8 cellular contexts compared by ENCODE assay signal in genomic region chr3:149576071-149576564, GRCh38.
DNase-seq lines count a peak whose midpoint lies in the region; ATAC-seq and TF ChIP-seq lines count a peak whose summit lies in the region.

No MANE protein-coding gene starts in this region.

- H3F3A ChIP-seq in MM.1S (ENCODE audit: insufficient read depth, low read length): peaks cover 9% of the 10 kb centered on the region

- TF ChIP-seq CTCF in MM.1S (IDR thresholded peaks at IDR 0.05; ENCODE audit: low read length) (no peak), tibial artery (IDR thresholded peaks at IDR 0.05) (no peak)
- TF ChIP-seq CTCF in CD8-positive, alpha-beta T cell (IDR thresholded peaks at IDR 0.05): no peak

- no peaks in the 10 kb centered on the region for H3K9me2 ChIP-seq in MM.1S (replicated peaks; ENCODE audit: insufficient read depth, low read length)

- H3K27ac Mint-ChIP-seq in CD8-positive, alpha-beta T cell: no peak overlapping the region

- peak overlapping the region; percentile 27; the same call in 1 of the 2 replicates for H3K4me2 ChIP-seq in MM.1S (ENCODE audit: low read depth, low read length)

- peaks cover 33% of the 10 kb centered on the region for H3K4me1 ChIP-seq in MM.1S (ENCODE audit: low read length)
- peaks cover 0 to 100% (median 85%) of the 10 kb centered on the region in 4 donors for H3K4me1 ChIP-seq in tibial artery
- no peaks in the 10 kb centered on the region for H3K4me1 ChIP-seq in CD8-positive, alpha-beta T cell (ENCODE audit: insufficient read depth, low read length)

- peak overlapping the region; percentile 15; the same call in 1 of the 2 replicates for H3K27ac ChIP-seq in MM.1S (ENCODE audit: low read length)
- peak overlapping the region; percentile 72 to 74 for H3K27ac ChIP-seq in tibial artery
- H3K27ac ChIP-seq in CD8-positive, alpha-beta T cell (ENCODE audit: low read depth, low read length): no peak overlapping the region

- no peaks in the 10 kb centered on the region for H3K36me3 Mint-ChIP-seq in CD8-positive, alpha-beta T cell

- no peaks in the 10 kb centered on the region for H4K20me1 ChIP-seq in MM.1S (ENCODE audit: insufficient read depth, low read length)

- H3K9me3 Mint-ChIP-seq in CD8-positive, alpha-beta T cell: no peaks in the 10 kb centered on the region

- peaks cover 6% of the 10 kb centered on the region for H3K4me1 Mint-ChIP-seq in CD8-positive, alpha-beta T cell (ENCODE audit: low read depth)

- ATAC-seq in GM19463 (IDR thresholded peaks at IDR 0.05; ENCODE audit: unreplicated experiment): peak; percentile 51
- ATAC-seq in CD8-positive, alpha-beta T cell: no peak

- H3K36me3 ChIP-seq in MM.1S (replicated peaks; ENCODE audit: insufficient read depth, low read length) (no peaks in the 10 kb centered on the region), tibial artery (peaks cover 0 to 7% (median 0%) of the 10 kb centered on the region in 3 donors)
- no peaks in the 10 kb centered on the region for H3K36me3 ChIP-seq in CD8-positive, alpha-beta T cell (ENCODE audit: insufficient read depth, low read length)

- H3K79me2 ChIP-seq in MM.1S (ENCODE audit: low read length): no peaks in the 10 kb centered on the region

- H2AFZ ChIP-seq in MM.1S (ENCODE audit: low read length): no peak overlapping the region

- H3K4me3 ChIP-seq in MM.1S (ENCODE audit: low read length) (no peak overlapping the region), tibial artery (peak overlapping the region in 1 of 2 donors; percentile 1)
- H3K4me3 ChIP-seq in CD8-positive, alpha-beta T cell (ENCODE audit: low read depth, low read length): no peak overlapping the region

- CTCF ChIA-PET in CD8-positive, alpha-beta T cell (lab: Charles Lee): no interaction called here

- no peaks in the 10 kb centered on the region for H3K27me3 ChIP-seq in MM.1S (replicated peaks; ENCODE audit: insufficient read depth, low read length)
- no peaks in the 10 kb centered on the region for H3K27me3 ChIP-seq in tibial artery
- H3K27me3 ChIP-seq in CD8-positive, alpha-beta T cell (ENCODE audit: insufficient read depth, low read length): no peaks in the 10 kb centered on the region

- no peak overlapping the region for H3K4me3 Mint-ChIP-seq in CD8-positive, alpha-beta T cell

- intact Hi-C loops in tibial artery (cut with DNase I; ENCODE audit: low total_unique reads): no loop called here
- intact Hi-C loops in CD8-positive, alpha-beta T cell (cut with DNase I, micrococcal nuclease): no loop called here

- H3K27me3 Mint-ChIP-seq in CD8-positive, alpha-beta T cell (ENCODE audit: low read depth): no peaks in the 10 kb centered on the region

- H3K9me3 ChIP-seq in MM.1S (replicated peaks; ENCODE audit: insufficient read depth, low read length): no peaks in the 10 kb centered on the region
- H3K9me3 ChIP-seq in tibial artery: no peaks in the 10 kb centered on the region
- H3K9me3 ChIP-seq in CD8-positive, alpha-beta T cell (ENCODE audit: low read length): no peaks in the 10 kb centered on the region

- in situ Hi-C loops in ACHN (cut with HindIII; ENCODE audit: low pct_ligation_motif_present, low pct_unique_long_range_greater_than_20kb, low sequenced_read_pairs): no loop called here

- DNase-seq in ACHN: peak; percentile 83
- DNase-seq in MM.1S: no peak
- peak; percentile 93 for DNase-seq in astrocyte of the hippocampus (ENCODE audit: low read depth, low spot score)
- DNase-seq in kidney glomerular epithelial cell (lab: John Stamatoyannopoulos, UW): peak; percentile 91
- DNase-seq in tibial artery: no peak
- DNase-seq in CD8-positive, alpha-beta T cell: no peak
- DNase-seq in activated gamma-delta T cell treated with Interleukin-2 at 50 U/mL for 16 hours: no peak

- POLR2A ChIA-PET in CD8-positive, alpha-beta T cell (lab: Charles Lee): interaction anchor here (0.7 kb wide), 1 partner anchor 24 kb away, joined by 3 read pairs; no protein-coding TSS in a partner anchor

- H3K9ac ChIP-seq in MM.1S (ENCODE audit: low read length): no peak overlapping the region

Comparison
In these comparisons a context has a peak if more than half of its experiments do, and no peak if none do; other contexts are left out.
1. DNase-seq: peak in ACHN (single experiment), astrocyte of the hippocampus (single experiment) and kidney glomerular epithelial cell (single experiment); none in MM.1S (single experiment), tibial artery (0 of 2), CD8-positive, alpha-beta T cell (0 of 7) and activated gamma-delta T cell treated with Interleukin-2 at 50 U/mL for 16 hours (single experiment).